14 cellular contexts compared by ENCODE assay signal in genomic region chr13:100594731-100595130, GRCh38. TPM values are rescaled to one million over a fixed set of nuclear protein-coding genes. Genes with fewer than 3 reads are reported as not detected.
A peak's percentile ranks its signal among the peaks of the same experiment; 100 is the strongest.
DNase-seq lines count a peak whose midpoint lies in the region; ATAC-seq, FAIRE-seq and TF ChIP-seq lines count a peak whose summit lies in the region.
"Had no signal": no experiment of that assay in that cellular context is flagged by ENCODE, and none has a peak within 500 bp of the region (broad histone marks: within the 10 kb centered on the region; RNA-seq: fewer than 3 reads in every experiment).

No MANE protein-coding gene starts in this region.

- 16% methylated on average over 4 of the region's 4 CpGs for WGBS in K562 (ENCODE audit: insufficient coverage, low coverage, missing lambda C conversion rate)

- TF ChIP-seq EP300 in K562 (IDR thresholded peaks at IDR 0.05; ENCODE audit: low read length) = no peak

- FAIRE-seq in K562 (lab: Jason Lieb, UNC) = no peak
- FAIRE-seq: GM18507 had no signal

- no peaks in the 10 kb centered on the region for H3K27me3 ChIP-seq in HCT116 (ENCODE audit: insufficient read depth, low read length)
- H3K27me3 ChIP-seq in K562 (ENCODE audit: control insufficient read depth in 2 of 2, insufficient read depth in 2 of 2, low read length in 2 of 2) = no peaks in the 10 kb centered on the region
- no peaks in the 10 kb centered on the region for H3K27me3 ChIP-seq in MG63
- H3K27me3 ChIP-seq: gastrocnemius medialis had no signal

- H3K4me1 ChIP-seq in HCT116 (ENCODE audit: control insufficient read depth in 1 of 2, insufficient read depth in 2 of 2, low read length in 2 of 2) = no peaks in the 10 kb centered on the region; a peak in 1 of 4 replicates
- peaks cover 0 to 2% of the 10 kb centered on the region in 2 experiments; a peak in 2 of 5 replicates for H3K4me1 ChIP-seq in K562 (replicated peaks in 1 of 2; ENCODE audit: control insufficient read depth in 2 of 2, insufficient read depth in 2 of 2, low read length in 2 of 2)
- H3K4me1 ChIP-seq: gastrocnemius medialis, psoas muscle had no signal

- TF ChIP-seq CTCF in C4-2B (conservative IDR thresholded peaks at IDR 0.05) (peak; percentile 69), HCT116 (IDR thresholded peaks at IDR 0.05 in 2 of 3, conservative IDR thresholded peaks at IDR 0.05 in 1 of 3; ENCODE audit: borderline replicate concordance in 1 of 3, insufficient read depth in 1 of 3, low read depth in 2 of 3, low read length in 2 of 3) (peak; percentile 34 to 76 (median 72); a peak in 5 of 6 replicates), K562 (IDR thresholded peaks at IDR 0.05 in 2 of 3, conservative IDR thresholded peaks at IDR 0.05 in 1 of 3; ENCODE audit: insufficient read depth in 2 of 3, low read depth in 1 of 3, low read length in 3 of 3) (peak; percentile 50 to 61 (median 54))

- H4K20me1 ChIP-seq in HCT116 (ENCODE audit: insufficient read depth) (no peaks in the 10 kb centered on the region), K562 (replicated peaks; ENCODE audit: control insufficient read depth, insufficient read depth, low read length) (no peaks in the 10 kb centered on the region)

- H2AFZ ChIP-seq in HCT116 (ENCODE audit: low read depth, low read length, poor library complexity, severe bottlenecking) = peak overlapping the region; percentile 52
- H2AFZ ChIP-seq in K562 (ENCODE audit: low read depth, low read length) = 0 out of 2 replicates have a peak overlapping the region, but pooled peaks have one; percentile 48

- H3K27ac ChIP-seq in C4-2B (no peak overlapping the region), HCT116 (ENCODE audit: low read depth, low read length) (no peak overlapping the region), K562 (ENCODE audit: extremely low read depth, low read depth, low read length) (no peak overlapping the region)
- H3K27ac ChIP-seq: gastrocnemius medialis, psoas muscle had no signal

- H3K79me2 ChIP-seq in HCT116 (ENCODE audit: insufficient read depth, low read length) (no peaks in the 10 kb centered on the region), K562 (ENCODE audit: control insufficient read depth, insufficient read depth, low read length) (no peaks in the 10 kb centered on the region)

- H3K9me1 ChIP-seq in K562 (ENCODE audit: control insufficient read depth, insufficient read depth, low read length) = no peaks in the 10 kb centered on the region

- H3K4me3 ChIP-seq in HCT116 (replicated peaks in 1 of 2; ENCODE audit: low read depth in 1 of 2, low read length in 2 of 2) = no peak overlapping the region
- H3K4me3 ChIP-seq in K562 = no peak overlapping the region
- no peak overlapping the region for H3K4me3 ChIP-seq in MG63
- H3K4me3 ChIP-seq: gastrocnemius medialis, psoas muscle had no signal

- H3K9ac ChIP-seq in HCT116 (ENCODE audit: low read length) = no peak overlapping the region
- no peak overlapping the region for H3K9ac ChIP-seq in K562 (ENCODE audit: insufficient read depth in 1 of 2, low read depth in 2 of 2, low read length in 2 of 2)

- H3K4me2 ChIP-seq in HCT116 (ENCODE audit: low read length) (no peak overlapping the region), K562 (ENCODE audit: insufficient read depth, low read length) (no peak overlapping the region)

- no peak for TF ChIP-seq POLR2A in HCT116 (IDR thresholded peaks at IDR 0.05; ENCODE audit: borderline replicate concordance, extremely low read depth, insufficient read depth, insufficient read length)
- no peak for TF ChIP-seq POLR2A in K562 (conservative IDR thresholded peaks at IDR 0.05)

- TF ChIP-seq RAD21 in HCT116 (IDR thresholded peaks at IDR 0.05; ENCODE audit: low read depth) (peak; percentile 38), K562 (CRISPR knock-in tag; conservative IDR thresholded peaks at IDR 0.05 in 1 of 2, IDR thresholded peaks at IDR 0.05 in 1 of 2) (no peak)

- H3K9me3 ChIP-seq in HCT116 (ENCODE audit: control insufficient read depth in 1 of 2, insufficient read depth in 1 of 2, low read depth in 1 of 2, low read length in 2 of 2) = no peaks in the 10 kb centered on the region; a peak in 1 of 4 replicates
- H3K9me3 ChIP-seq in K562 (replicated peaks; ENCODE audit: control insufficient read depth, insufficient read depth, low read depth, low read length) = no peaks in the 10 kb centered on the region
- H3K9me3 ChIP-seq in MG63 = no peaks in the 10 kb centered on the region
- H3K9me3 ChIP-seq: gastrocnemius medialis, psoas muscle had no signal

- intact Hi-C loops in HCT116 (cut with micrococcal nuclease) = no loop called here
- intact Hi-C loops in K562 (cut with micrococcal nuclease) = no loop called here

- no peaks in the 10 kb centered on the region for H3K36me3 ChIP-seq in HCT116 (ENCODE audit: control insufficient read depth in 1 of 2, insufficient read depth in 2 of 2, low read length in 2 of 2)
- no peaks in the 10 kb centered on the region for H3K36me3 ChIP-seq in K562 (ENCODE audit: control insufficient read depth, insufficient read depth, low read length)
- no peaks in the 10 kb centered on the region for H3K36me3 ChIP-seq in MG63
- H3K36me3 ChIP-seq: gastrocnemius medialis had no signal

- POLR2A ChIA-PET in HCT116 (lab: Charles Lee) (no interaction called here), K562 (lab: Yijun Ruan, JAX) (interaction anchor here (1.2 kb wide), 1 partner anchor 487 kb away, joined by 3 read pairs; no protein-coding TSS in a partner anchor)

- peak; percentile 93 for ATAC-seq in HCT116
- peak; percentile 88 for ATAC-seq in K562
- ATAC-seq in left lobe of liver = peak; percentile 53
- ATAC-seq in GM19455 (IDR thresholded peaks at IDR 0.05; ENCODE audit: unreplicated experiment) = no peak
- ATAC-seq: CD8-positive, alpha-beta T cell; gastrocnemius medialis; psoas muscle had no signal

- in situ Hi-C loops in K562 (cut with MboI) = no loop called here

- CTCF ChIA-PET in HCT116 (lab: Charles Lee) (interaction anchor here (1.2 to 1.4 kb wide), 3 partner anchors 11 to 22 kb away, joined by 4 to 5 read pairs (median 4); no protein-coding TSS in a partner anchor), K562 (lab: Yijun Ruan, JAX; ENCODE audit: low intra/inter-chr PET ratio) (no interaction called here)

- BruUV-seq in HCT116 (replicated peaks; lab: Mats Ljungman, UMichigan) (no TSS peak), K562 (replicated peaks; lab: Mats Ljungman, UMichigan) (no TSS peak)

- RAD21 ChIA-PET in HCT116 (lab: Charles Lee; ENCODE audit: low non-redundant PET in 1 of 2, low total read pairs in 2 of 2, uncharacterized antibody in 2 of 2, unreplicated experiment in 2 of 2) = no interaction called here

- no peak for DNase-seq in HCT116 (ENCODE audit: low read depth, low spot score)
- DNase-seq in K562 (ENCODE audit: extremely low read depth in 1 of 4, low spot score in 3 of 4) = peak; percentile 16 to 53 (median 20)
- no peak for DNase-seq in left lobe of liver (ENCODE audit: low spot score)
- DNase-seq in MG63 = no peak
- DNase-seq in NCI-H2107 treated with DMSO at 0.1 percent for 48 hours (lab: John Stamatoyannopoulos, UW; ENCODE audit: unreplicated experiment) = no peak
- DNase-seq in NCI-H2227 (lab: John Stamatoyannopoulos, UW; ENCODE audit: unreplicated experiment) = no peak
- DNase-seq: CD8-positive, alpha-beta T cell; cerebellar nuclear complex; gastrocnemius medialis; NCI-H1930; psoas muscle had no signal

- H3K9me2 ChIP-seq in HCT116 (ENCODE audit: insufficient read depth) = no peaks in the 10 kb centered on the region

TF ChIP-seq in HCT116, 20 proteins besides CTCF, POLR2A, EP300 and RAD21:
- TF ChIP-seq, protein P1, sequence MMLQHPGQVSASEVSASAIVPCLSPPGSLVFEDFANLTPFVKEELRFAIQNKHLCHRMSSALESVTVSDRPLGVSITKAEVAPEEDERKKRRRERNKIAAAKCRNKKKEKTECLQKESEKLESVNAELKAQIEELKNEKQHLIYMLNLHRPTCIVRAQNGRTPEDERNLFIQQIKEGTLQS (IDR thresholded peaks at IDR 0.05) = no peak
- TF ChIP-seq MAX (IDR thresholded peaks at IDR 0.05) = 0 out of 2 replicates have a peak, but pooled peaks have one; percentile 15

TF ChIP-seq in K562, 482 proteins besides CTCF, POLR2A, EP300 and RAD21 (continues in another document):
- no peak for TF ChIP-seq MCM2 (IDR thresholded peaks at IDR 0.05; ENCODE audit: low read depth)

RNA-seq across cellular contexts. Expression of gene GGACT, which starts 6.1 kb away (rescaled TPM):
- 5.0 TPM for total RNA-seq in HCT116 (2021; ENCODE audit: unreplicated experiment)
- 3.4 and 3.6 TPM in 2 replicates for polyA plus RNA-seq in HCT116 (2012)
- total RNA-seq in K562 (2011; cell fraction: chromatin; rRNA removed; ENCODE audit: low replicate concordance) = 0.81 and 1.0 TPM in 2 replicates
- total RNA-seq in K562 (2011; cell fraction: nucleolus; rRNA removed) = 0.17 and 0.66 TPM in 2 replicates
- 0.29 and 0.69 TPM in 2 replicates for total RNA-seq in K562 (2011; cell fraction: nucleoplasm; rRNA removed)
- 1.7 and 2.9 TPM in 2 replicates for total RNA-seq in K562 (2014; rRNA removed)
- 1.7 and 3.5 TPM in 2 replicates for total RNA-seq in K562 (2014; rRNA removed; fragmentation: Illumina TruSeq; extraction: Trizol)
- 0.98 and 1.1 TPM in 2 replicates for total RNA-seq in K562 (2015; rRNA removed; fragmentation: Illumina TruSeq; extraction: Trizol)
- 1.6 and 2.8 TPM in 2 replicates for total RNA-seq in K562 (2021)
- 1.1 and 1.5 TPM in 2 replicates for polyA plus RNA-seq in K562 (2011; rRNA removed)
- 1.3 and 1.4 TPM in 2 replicates for polyA plus RNA-seq in K562 (2011; cell fraction: cytosol; rRNA removed)
- polyA plus RNA-seq in K562 (2011; cell fraction: nucleus; rRNA removed) = 1.1 and 1.3 TPM in 2 replicates
- 2.0 and 2.7 TPM in 2 replicates for polyA plus RNA-seq in K562 (2012)
- 1.7 and 2.1 TPM in 2 replicates for polyA plus RNA-seq in K562 (2014; fragmentation: Illumina TruSeq; extraction: Trizol)
- polyA plus RNA-seq in K562 (2014; fragmentation: Nextera tagmentation; extraction: Ambion mirVana) = under 1 TPM; 0.20 to 0.38 TPM
- 1.6 and 3.2 TPM in 2 replicates for polyA plus RNA-seq in K562 (2014; rRNA removed)
- polyA minus RNA-seq in K562 (2011; rRNA and poly(A)+ RNA removed) = 0.69 and 1.1 TPM in 2 replicates
- 0.86 and 1.8 TPM in 2 replicates for polyA minus RNA-seq in K562 (2011; cell fraction: cytosol; rRNA and poly(A)+ RNA removed)
- polyA minus RNA-seq in K562 (2011; cell fraction: nucleus; rRNA and poly(A)+ RNA removed) = 0.67 TPM in 2 replicates
- 9.6 TPM for total RNA-seq in left lobe of liver
- total RNA-seq in MG63 (2014; rRNA removed; shearing (Covaris generic); ENCODE audit: low replicate concordance) = 0.76 and 4.9 TPM in 2 replicates

Comparison
In these comparisons a context has a peak if more than half of its experiments do, and no peak if none do; other contexts are left out.
1. DNase-seq: peak in K562 (4 of 4); none in HCT116 (single experiment), left lobe of liver (single experiment), MG63 (single experiment), NCI-H2107 treated with DMSO at 0.1 percent for 48 hours (single experiment) and NCI-H2227 (single experiment).
2. Peak in every context shown above with its lines, with median percentiles within 50 percentile points of each other: CTCF ChIP-seq.